ENCODE assay signal across 8 cellular contexts in genomic region chrX:31266172-31267076, GRCh38.
DNase-seq lines count a peak whose midpoint lies in the region; ATAC-seq and TF ChIP-seq lines count a peak whose summit lies in the region.

No MANE protein-coding gene starts in this region.

- TF ChIP-seq CTCF in natural killer cell (IDR thresholded peaks at IDR 0.05) (no peak), kidney epithelial cell (IDR thresholded peaks at IDR 0.05; ENCODE audit: insufficient read depth, low read length, poor library complexity, severe bottlenecking) (no peak)

- no peak for DNase-seq in natural killer cell treated with Interleukin-12 subunit alpha and Interleukin-12 subunit beta and Interleukin-15 and Interleukin-18, amount 100 ng/mL, for 72 hours (ENCODE audit: low spot score)
- no peak for DNase-seq in natural killer cell
- DNase-seq in NCI-H510A treated with DMSO at 0.1 percent for 48 hours (lab: John Stamatoyannopoulos, UW), result peak; percentile 30
- peak; percentile 59 to 65 for DNase-seq in T47D (ENCODE audit: low read depth in 1 of 2, low spot score in 1 of 2)
- no peak for DNase-seq in kidney epithelial cell (ENCODE audit: low read depth)
- DNase-seq in stimulated activated naive B cell treated with anti-CD40 and anti-IgM and Interleukin-4, amounts not matched to agents 10 μg/mL and 1 μg/mL and 100 μg/mL, for 72 hours, result peak; percentile 15
- DNase-seq in OCI-M1 (lab: John Stamatoyannopoulos, UW), result no peak

- in situ Hi-C loops in T47D (cut with HindIII; ENCODE audit: low pct_unique_long_range_greater_than_20kb, low sequenced_read_pairs), result no loop called here

- peaks cover 7% of the 10 kb centered on the region for H3K9me3 Mint-ChIP-seq in natural killer cell treated with Interleukin-12 subunit alpha and Interleukin-12 subunit beta and Interleukin-15 and Interleukin-18, amount 100 ng/mL, for 72 hours
- H3K9me3 Mint-ChIP-seq in natural killer cell, result peaks cover 0 to 4% of the 10 kb centered on the region in 2 donors
- H3K9me3 Mint-ChIP-seq in stimulated activated naive B cell treated with anti-CD40 and anti-IgM and Interleukin-4, amounts not matched to agents 10 μg/mL and 1 μg/mL and 100 μg/mL, for 72 hours, result no peaks in the 10 kb centered on the region

- peak; percentile 46 to 62 for ATAC-seq in natural killer cell treated with Interleukin-12 subunit alpha and Interleukin-12 subunit beta and Interleukin-15 and Interleukin-18, amount 100 ng/mL, for 72 hours
- ATAC-seq in natural killer cell, result no peak
- ATAC-seq in HG02610 (IDR thresholded peaks at IDR 0.05; ENCODE audit: unreplicated experiment), result peak; percentile 99
- ATAC-seq in stimulated activated naive B cell treated with anti-CD40 and anti-IgM and Interleukin-4, amounts not matched to agents 10 μg/mL and 1 μg/mL and 100 μg/mL, for 72 hours (replicated peaks), result peak; percentile 91 to 92

- no peaks in the 10 kb centered on the region for H3K36me3 Mint-ChIP-seq in natural killer cell treated with Interleukin-12 subunit alpha and Interleukin-12 subunit beta and Interleukin-15 and Interleukin-18, amount 100 ng/mL, for 72 hours
- H3K36me3 Mint-ChIP-seq in natural killer cell, result no peaks in the 10 kb centered on the region
- peaks cover 5 to 6% of the 10 kb centered on the region in 2 donors for H3K36me3 Mint-ChIP-seq in stimulated activated naive B cell treated with anti-CD40 and anti-IgM and Interleukin-4, amounts not matched to agents 10 μg/mL and 1 μg/mL and 100 μg/mL, for 72 hours

- H3K27ac Mint-ChIP-seq in natural killer cell treated with Interleukin-12 subunit alpha and Interleukin-12 subunit beta and Interleukin-15 and Interleukin-18, amount 100 ng/mL, for 72 hours, result no peak overlapping the region
- H3K27ac Mint-ChIP-seq in natural killer cell, result no peak overlapping the region
- peak overlapping the region; percentile 38 for H3K27ac Mint-ChIP-seq in stimulated activated naive B cell treated with anti-CD40 and anti-IgM and Interleukin-4, amounts not matched to agents 10 μg/mL and 1 μg/mL and 100 μg/mL, for 72 hours

- peak overlapping the region; percentile 38 for H3K4me3 Mint-ChIP-seq in natural killer cell treated with Interleukin-12 subunit alpha and Interleukin-12 subunit beta and Interleukin-15 and Interleukin-18, amount 100 ng/mL, for 72 hours
- no peak overlapping the region for H3K4me3 Mint-ChIP-seq in natural killer cell
- H3K4me3 Mint-ChIP-seq in stimulated activated naive B cell treated with anti-CD40 and anti-IgM and Interleukin-4, amounts not matched to agents 10 μg/mL and 1 μg/mL and 100 μg/mL, for 72 hours, result peak overlapping the region; percentile 84 to 88

- H3K27me3 ChIP-seq in kidney epithelial cell (ENCODE audit: control insufficient read depth, insufficient read depth, low read length), result no peaks in the 10 kb centered on the region

- H3K4me3 ChIP-seq in kidney epithelial cell (ENCODE audit: low read depth, low read length), result peak overlapping the region; percentile 49

- intact Hi-C loops in natural killer cell (cut with micrococcal nuclease), result no loop called here

- H3K27me3 Mint-ChIP-seq in natural killer cell treated with Interleukin-12 subunit alpha and Interleukin-12 subunit beta and Interleukin-15 and Interleukin-18, amount 100 ng/mL, for 72 hours, result peaks cover 9 to 37% of the 10 kb centered on the region in 2 donors
- peaks cover 4 to 31% of the 10 kb centered on the region in 2 donors for H3K27me3 Mint-ChIP-seq in natural killer cell (ENCODE audit: low read depth in 2 of 2)
- peaks cover 8 to 14% of the 10 kb centered on the region in 2 donors for H3K27me3 Mint-ChIP-seq in stimulated activated naive B cell treated with anti-CD40 and anti-IgM and Interleukin-4, amounts not matched to agents 10 μg/mL and 1 μg/mL and 100 μg/mL, for 72 hours

- no peaks in the 10 kb centered on the region for H3K36me3 ChIP-seq in kidney epithelial cell (ENCODE audit: control insufficient read depth, insufficient read depth, low read length)

- H3K4me1 Mint-ChIP-seq in natural killer cell treated with Interleukin-12 subunit alpha and Interleukin-12 subunit beta and Interleukin-15 and Interleukin-18, amount 100 ng/mL, for 72 hours (ENCODE audit: low read depth in 2 of 2), result no peaks in the 10 kb centered on the region
- no peaks in the 10 kb centered on the region for H3K4me1 Mint-ChIP-seq in natural killer cell
- peaks cover 8 to 18% of the 10 kb centered on the region in 2 donors for H3K4me1 Mint-ChIP-seq in stimulated activated naive B cell treated with anti-CD40 and anti-IgM and Interleukin-4, amounts not matched to agents 10 μg/mL and 1 μg/mL and 100 μg/mL, for 72 hours

Comparison
In these comparisons a context has a peak if more than half of its experiments do, and no peak if none do; other contexts are left out.
1. ATAC-seq: peak in natural killer cell treated with Interleukin-12 subunit alpha and Interleukin-12 subunit beta and Interleukin-15 and Interleukin-18, amount 100 ng/mL, for 72 hours (2 of 2), HG02610 (single experiment) and stimulated activated naive B cell treated with anti-CD40 and anti-IgM and Interleukin-4, amounts not matched to agents 10 μg/mL and 1 μg/mL and 100 μg/mL, for 72 hours (2 of 2); none in natural killer cell (0 of 3).
2. DNase-seq: peak in NCI-H510A treated with DMSO at 0.1 percent for 48 hours (single experiment), T47D (2 of 2) and stimulated activated naive B cell treated with anti-CD40 and anti-IgM and Interleukin-4, amounts not matched to agents 10 μg/mL and 1 μg/mL and 100 μg/mL, for 72 hours (single experiment); none in natural killer cell treated with Interleukin-12 subunit alpha and Interleukin-12 subunit beta and Interleukin-15 and Interleukin-18, amount 100 ng/mL, for 72 hours (single experiment), natural killer cell (single experiment), kidney epithelial cell (single experiment) and OCI-M1 (single experiment).